ENCODE assay signal across 1 cellular context in genomic region chr1:27644369-27645070, GRCh38.
TF ChIP-seq lines count a peak whose summit lies in the region.

No MANE protein-coding gene starts in this region.

TF ChIP-seq in HepG2, 621 proteins besides CTCF, POLR2A, EP300 and RAD21:
- TF ChIP-seq HNF4A (CRISPR knock-in tag; IDR thresholded peaks at IDR 0.05) (no peak), ZNF768 (CRISPR knock-in tag; IDR thresholded peaks at IDR 0.05) (peak; percentile 74; the same call in 1 of the 2 replicates), UBTF (CRISPR knock-in tag; IDR thresholded peaks at IDR 0.05) (0 out of 2 replicates have a peak, but pooled peaks have one; percentile 14), ZKSCAN1 (IDR thresholded peaks at IDR 0.05; ENCODE audit: low read length) (peak; percentile 71), ZBTB44 (CRISPR knock-in tag; IDR thresholded peaks at IDR 0.05) (no peak)
